In genomic region chr5:140329739-140330481, GRCh38 we compare ENCODE assay signal across 25 cellular contexts. TPM values are rescaled to one million over a fixed set of nuclear protein-coding genes. Genes with fewer than 3 reads are reported as not detected.
DNase-seq lines count a peak whose midpoint lies in the region; ATAC-seq and TF ChIP-seq lines count a peak whose summit lies in the region.
"Had no signal": no experiment of that assay in that cellular context is flagged by ENCODE, and none has a peak within 500 bp of the region (broad histone marks: within the 10 kb centered on the region; RNA-seq: fewer than 3 reads in every experiment).

No MANE protein-coding gene starts in this region.

- POLR2A ChIA-PET in PC-3 (lab: Charles Lee; ENCODE audit: unreplicated experiment): interaction anchor here (0.6 kb wide), 1 partner anchor 17 kb away, joined by 12 read pairs; the partner anchor contains the start of gene HBEGF

- no peaks in the 10 kb centered on the region for H3F3A ChIP-seq in PC-3 (ENCODE audit: low read length, unreplicated experiment)

- ATAC-seq in PC-3 (peak; percentile 29), HG03342 (IDR thresholded peaks at IDR 0.05; ENCODE audit: unreplicated experiment) (no peak)
- ATAC-seq: activated naive CD4-positive, alpha-beta T cell treated with anti-CD3 and anti-CD28 coated beads, Interleukin-2, amount 50 U/mL, for 72 hours; body of pancreas; stimulated activated naive CD8-positive, alpha-beta T cell treated with anti-CD3 and anti-CD28 coated beads, Interleukin-15, Interleukin-2, amounts not matched to agents 100 U/mL and 50 U/mL, for 24 hours had no signal

- no TSS peak for BruUV-seq in PC-3 (replicated peaks; lab: Mats Ljungman, UMichigan)

- H3K9ac ChIP-seq in BLaER1 treated with 17β-estradiol and CSF1 and Interleukin-3, amounts not matched to agents 10 nM and 100 nM: peak overlapping the region in 4 of 11 experiments; percentile 15 to 41 (median 28); a peak in 2 of 22 replicates
- H3K9ac ChIP-seq in PC-3 (ENCODE audit: low read length): no peak overlapping the region
- H3K9ac ChIP-seq in fibroblast of lung (ENCODE audit: insufficient read depth, low read length): no peak overlapping the region

- no peak overlapping the region for H3K4me3 ChIP-seq in BLaER1 treated with 17β-estradiol and CSF1 and Interleukin-3, amounts not matched to agents 10 nM and 100 nM
- H3K4me3 ChIP-seq in PC-3 (ENCODE audit: low read length) (no peak overlapping the region), fibroblast of lung (replicated peaks in 1 of 4; ENCODE audit: control extremely low read depth in 1 of 4, insufficient read depth in 1 of 4, low read depth in 3 of 4, low read length in 4 of 4) (no peak overlapping the region), mesodermal cell (ENCODE audit: extremely low read depth, insufficient read depth, low read length, poor library complexity, severe bottlenecking) (no peak overlapping the region), ascending aorta (no peak overlapping the region)
- H3K4me3 ChIP-seq: body of pancreas, colonic mucosa, psoas muscle, smooth muscle cell, transverse colon had no signal

- no peak for TF ChIP-seq CTCF in PC-3 (conservative IDR thresholded peaks at IDR 0.05; ENCODE audit: low read depth, low read length)
- TF ChIP-seq CTCF in fibroblast of lung (conservative IDR thresholded peaks at IDR 0.05 in 1 of 2, IDR thresholded peaks at IDR 0.05 in 1 of 2; ENCODE audit: low read depth in 1 of 2, low read length in 2 of 2): no peak
- TF ChIP-seq CTCF in ascending aorta (IDR thresholded peaks at IDR 0.05): no peak

- H3K27me3 ChIP-seq in BLaER1 treated with 17β-estradiol and CSF1 and Interleukin-3, amounts not matched to agents 10 nM and 100 nM: no peaks in the 10 kb centered on the region
- H3K27me3 ChIP-seq in PC-3 (ENCODE audit: low read length): no peaks in the 10 kb centered on the region
- H3K27me3 ChIP-seq in fibroblast of lung (ENCODE audit: control insufficient read depth, insufficient read depth, low read length): no peaks in the 10 kb centered on the region
- no peaks in the 10 kb centered on the region for H3K27me3 ChIP-seq in ascending aorta
- H3K27me3 ChIP-seq: body of pancreas, colonic mucosa, transverse colon had no signal

- peak overlapping the region in 10 of 11 experiments; percentile 9 to 80 (median 52); a peak in 15 of 22 replicates for H3K27ac ChIP-seq in BLaER1 treated with 17β-estradiol and CSF1 and Interleukin-3, amounts not matched to agents 10 nM and 100 nM
- H3K27ac ChIP-seq in PC-3 (ENCODE audit: low read length) (no peak overlapping the region), fibroblast of lung (ENCODE audit: insufficient read depth, low read length) (no peak overlapping the region), mesodermal cell (ENCODE audit: low read depth, low read length, severe bottlenecking) (peak overlapping the region; percentile 70), ascending aorta (no peak overlapping the region)
- H3K27ac ChIP-seq: body of pancreas, colonic mucosa, psoas muscle, transverse colon had no signal

- CTCF ChIA-PET in PC-3 (lab: Charles Lee): interaction anchor here (0.6 kb wide), 2 partner anchors 16 to 18 kb away, joined by 3 to 6 read pairs; partner anchors contain the start of gene HBEGF

- H3K79me2 ChIP-seq in PC-3 (ENCODE audit: low read length): no peaks in the 10 kb centered on the region
- no peaks in the 10 kb centered on the region for H3K79me2 ChIP-seq in fibroblast of lung (ENCODE audit: control insufficient read depth, insufficient read depth, low read length)

- H3K9me3 ChIP-seq in BLaER1 treated with 17β-estradiol and CSF1 and Interleukin-3, amounts not matched to agents 10 nM and 100 nM (replicated peaks in 1 of 11): no peaks in the 10 kb centered on the region
- H3K9me3 ChIP-seq in PC-3 (ENCODE audit: low read length): no peaks in the 10 kb centered on the region
- H3K9me3 ChIP-seq in fibroblast of lung (ENCODE audit: control insufficient read depth, insufficient read depth, low read depth, low read length): no peaks in the 10 kb centered on the region
- H3K9me3 ChIP-seq in mesodermal cell (ENCODE audit: control insufficient read depth, low read length): no peaks in the 10 kb centered on the region
- no peaks in the 10 kb centered on the region for H3K9me3 ChIP-seq in ascending aorta
- H3K9me3 ChIP-seq: body of pancreas, colonic mucosa, psoas muscle, transverse colon had no signal

- H3K4me2 ChIP-seq in BLaER1 treated with 17β-estradiol and CSF1 and Interleukin-3, amounts not matched to agents 10 nM and 100 nM: peak overlapping the region in 8 of 11 experiments; percentile 7 to 87 (median 24); a peak in 13 of 22 replicates
- H3K4me2 ChIP-seq in PC-3 (ENCODE audit: low read length) (no peak overlapping the region), fibroblast of lung (ENCODE audit: extremely low read depth, insufficient read depth, low read length) (no peak overlapping the region)
- H3K4me2 ChIP-seq: smooth muscle cell had no signal

- H3K4me1 ChIP-seq in BLaER1 treated with 17β-estradiol and CSF1 and Interleukin-3, amounts not matched to agents 10 nM and 100 nM: peaks cover 39 to 68% (median 63%) of the 10 kb centered on the region in 10 experiments
- H3K4me1 ChIP-seq in PC-3 (ENCODE audit: insufficient read depth, low read length) (peaks cover 12% of the 10 kb centered on the region), fibroblast of lung (ENCODE audit: control insufficient read depth, extremely low read depth, insufficient read depth, low read length) (peaks cover 5% of the 10 kb centered on the region), mesodermal cell (ENCODE audit: control insufficient read depth, insufficient read depth, low read length, poor library complexity, severe bottlenecking) (peaks cover 14% of the 10 kb centered on the region), ascending aorta (peaks cover 0 to 4% of the 10 kb centered on the region in 2 donors)
- H3K4me1 ChIP-seq: colonic mucosa, transverse colon had no signal

- peaks cover 29 to 40% (median 36%) of the 10 kb centered on the region in 11 experiments for H3K36me3 ChIP-seq in BLaER1 treated with 17β-estradiol and CSF1 and Interleukin-3, amounts not matched to agents 10 nM and 100 nM
- H3K36me3 ChIP-seq in PC-3 (ENCODE audit: low read depth, low read length): peaks cover 24% of the 10 kb centered on the region
- no peaks in the 10 kb centered on the region for H3K36me3 ChIP-seq in fibroblast of lung (ENCODE audit: control insufficient read depth, insufficient read depth, low read length)
- peaks cover 26% of the 10 kb centered on the region for H3K36me3 ChIP-seq in mesodermal cell (ENCODE audit: control insufficient read depth, insufficient read depth, low read length)
- H3K36me3 ChIP-seq in ascending aorta: peaks cover 3 to 16% of the 10 kb centered on the region in 2 donors
- H3K36me3 ChIP-seq: colonic mucosa, transverse colon had no signal

- H2AFZ ChIP-seq in PC-3 (ENCODE audit: low read length) (no peak overlapping the region), fibroblast of lung (ENCODE audit: low read length) (peak overlapping the region; percentile 3)

- DNase-seq in PC-3: no peak
- no peak for DNase-seq in fibroblast of lung (ENCODE audit: low read depth in 2 of 2)
- DNase-seq in activated naive CD4-positive, alpha-beta T cell (lab: John Stamatoyannopoulos, UW): no peak
- DNase-seq in ascending aorta (ENCODE audit: low spot score in 2 of 2): no peak
- DNase-seq in NCI-H345 treated with DMSO at 0.1 percent for 48 hours (lab: John Stamatoyannopoulos, UW; ENCODE audit: unreplicated experiment): no peak
- DNase-seq: body of pancreas; CD4-positive, alpha-beta memory T cell; colonic mucosa; GOT3; hippocampal formation; mammary epithelial cell; naive B cell; NCI-H1105 treated with DMSO at 0.1 percent for 48 hours; NCI-H2081 treated with DMSO at 0.1 percent for 48 hours; NCI-H524 treated with DMSO at 0.1 percent for 48 hours; psoas muscle; stimulated activated CD4-positive, alpha-beta T cell treated with anti-CD3 and anti-CD28 coated beads, Interleukin-4, amount 100 ng/mL, for 1 hour; stimulated activated naive CD8-positive, alpha-beta T cell treated with anti-CD3 and anti-CD28 coated beads, Interleukin-15, Interleukin-2, amounts not matched to agents 100 U/mL and 50 U/mL, for 24 hours; transverse colon had no signal

- WGBS in mesodermal cell (ENCODE audit: insufficient coverage in 2 of 2), 2 experiments: 57 to 66% methylated on average over 1 to 3 of the region's 5 CpGs

- H3K9me2 ChIP-seq in PC-3 (replicated peaks; ENCODE audit: low read length): no peaks in the 10 kb centered on the region

- peaks cover 22 to 37% (median 29%) of the 10 kb centered on the region in 11 experiments for H4K20me1 ChIP-seq in BLaER1 treated with 17β-estradiol and CSF1 and Interleukin-3, amounts not matched to agents 10 nM and 100 nM
- H4K20me1 ChIP-seq in PC-3 (ENCODE audit: low read length): no peaks in the 10 kb centered on the region
- H4K20me1 ChIP-seq in fibroblast of lung (ENCODE audit: control insufficient read depth, extremely low read depth, insufficient read depth, low read length): no peaks in the 10 kb centered on the region

- intact Hi-C loops in PC-3 (cut with micrococcal nuclease): no loop called here
- intact Hi-C loops in ascending aorta (cut with DNase I): no loop called here

RNA-seq across cellular contexts. Expression of gene HBEGF, which starts 16.5 kb away (rescaled TPM):
- total RNA-seq in PC-3 (2014; rRNA removed) (82.6 and 85.9 TPM in 2 replicates), fibroblast of lung (1.8 TPM in 2 replicates), ascending aorta (3.0 TPM)
- 8.7 and 10.3 TPM in 2 replicates for polyA plus RNA-seq in fibroblast of lung
- 6.5 and 7.9 TPM in 2 replicates for polyA plus RNA-seq in fibroblast of lung (2012)
- polyA minus RNA-seq in fibroblast of lung (ENCODE audit: low replicate concordance): 2.4 and 4.0 TPM in 2 replicates
- 17.1 TPM for polyA plus RNA-seq in mesodermal cell (2013, experiment 1 of 2)
- 13.9 TPM for polyA plus RNA-seq in mesodermal cell (2013, experiment 2 of 2)

RNA-seq across cellular contexts. Expression of gene PFDN1, which starts 27.0 kb away (rescaled TPM):
- 91.9 and 125 TPM in 2 replicates for total RNA-seq in PC-3 (2014; rRNA removed)
- total RNA-seq in fibroblast of lung: 34.4 and 35.5 TPM in 2 replicates
- 125 and 140 TPM in 2 replicates for polyA plus RNA-seq in fibroblast of lung
- 96.9 and 99.0 TPM in 2 replicates for polyA plus RNA-seq in fibroblast of lung (2012)
- 62.6 and 168 TPM in 2 replicates for polyA minus RNA-seq in fibroblast of lung (ENCODE audit: low replicate concordance)
- polyA plus RNA-seq in mesodermal cell (2013, experiment 1 of 2): 116 TPM
- polyA plus RNA-seq in mesodermal cell (2013, experiment 2 of 2): 109 TPM
- 135 TPM for total RNA-seq in ascending aorta

RNA-seq across cellular contexts. Expression of gene SLC4A9, which starts 30.1 kb away (rescaled TPM):
- total RNA-seq in PC-3 (2014; rRNA removed) (0.29 TPM in 1 of 2 replicates, not detected in the other), fibroblast of lung (not detected in 2 replicates), ascending aorta (not detected)
- not detected in 2 replicates for polyA plus RNA-seq in fibroblast of lung
- not detected in 2 replicates for polyA plus RNA-seq in fibroblast of lung (2012)
- polyA minus RNA-seq in fibroblast of lung (ENCODE audit: low replicate concordance): not detected in 2 replicates
- polyA plus RNA-seq in mesodermal cell (2013, experiment 1 of 2): not detected
- polyA plus RNA-seq in mesodermal cell (2013, experiment 2 of 2): not detected
- total RNA-seq: body of pancreas; CD4-positive, alpha-beta memory T cell; LHCN-M2; psoas muscle; smooth muscle cell had no signal
- polyA plus RNA-seq: CD4-positive, alpha-beta memory T cell; smooth muscle cell had no signal

Comparison
In these comparisons a context has a peak if more than half of its experiments do, and no peak if none do; other contexts are left out.
1. H3K27ac ChIP-seq: peak in BLaER1 treated with 17β-estradiol and CSF1 and Interleukin-3, amounts not matched to agents 10 nM and 100 nM (10 of 11) and mesodermal cell (single experiment); none in PC-3 (single experiment), fibroblast of lung (single experiment) and ascending aorta (0 of 2).
2. H3K4me2 ChIP-seq: peak in BLaER1 treated with 17β-estradiol and CSF1 and Interleukin-3, amounts not matched to agents 10 nM and 100 nM (8 of 11); none in PC-3 (single experiment) and fibroblast of lung (single experiment).
3. RNA of gene HBEGF, which starts 16.5 kb away (total RNA-seq): 82.6 to 85.9 TPM in PC-3; 3.0 TPM in ascending aorta (single experiment) and 1.8 TPM in fibroblast of lung; every median in the first group is over 10 times any median in the second.